ENCODE assay signal across 20 cellular contexts in genomic region chr21:33994373-33994772, GRCh38.
DNase-seq lines count a peak whose midpoint lies in the region; ATAC-seq, FAIRE-seq and TF ChIP-seq lines count a peak whose summit lies in the region.
"Had no signal": no experiment of that assay in that cellular context is flagged by ENCODE, and none has a peak within 500 bp of the region (broad histone marks: within the 10 kb centered on the region; RNA-seq: fewer than 3 reads in every experiment).

No MANE protein-coding gene starts in this region.

- H4K20me1 ChIP-seq in GM23338 (replicated peaks; ENCODE audit: insufficient read depth) (no peaks in the 10 kb centered on the region), K562 (replicated peaks; ENCODE audit: control insufficient read depth, insufficient read depth, low read length) (no peaks in the 10 kb centered on the region)

- H3K4me3 Mint-ChIP-seq in GM23338 (no peak overlapping the region), natural killer cell (no peak overlapping the region)
- H3K4me3 Mint-ChIP-seq: CD8-positive, alpha-beta T cell had no signal

- no peak for TF ChIP-seq POLR2A in K562 (conservative IDR thresholded peaks at IDR 0.05)
- TF ChIP-seq POLR2A in thyroid gland (IDR thresholded peaks at IDR 0.05), result no peak

- FAIRE-seq in K562 (lab: Jason Lieb, UNC), result no peak
- FAIRE-seq: HTR-8/SVneo had no signal

- TF ChIP-seq RAD21 in K562 (CRISPR knock-in tag; conservative IDR thresholded peaks at IDR 0.05 in 1 of 2, IDR thresholded peaks at IDR 0.05 in 1 of 2), result no peak

- DNase-seq in GM23338 (ENCODE audit: low spot score), result no peak
- no peak for DNase-seq in K562 (ENCODE audit: extremely low read depth in 1 of 4, low spot score in 3 of 4)
- DNase-seq in natural killer cell, result no peak
- no peak for DNase-seq in thyroid gland
- DNase-seq in activated effector memory CD4-positive, alpha-beta T cell treated with Interleukin-2 at 50 U/mL for 16 hours, result no peak
- no peak for DNase-seq in NOMO-1 treated with DMSO at 0.1 percent for 48 hours (lab: John Stamatoyannopoulos, UW; ENCODE audit: unreplicated experiment)
- DNase-seq in activated CD4-positive, alpha-beta T cell treated with anti-CD3 and anti-CD28 coated beads, Interleukin-2, amount 50 U/mL, for 1 hour, result no peak
- DNase-seq in medulla oblongata (ENCODE audit: extremely low spot score), result no peak
- DNase-seq: CD8-positive, alpha-beta T cell; DND-41; GOT3; HCEC 1CT; Karpas-422; NCI-H1417; NCI-H187; NCI-H446 treated with DMSO at 0.1 percent for 48 hours; NCI-H526 treated with DMSO at 0.1 percent for 48 hours had no signal

- H2AFZ ChIP-seq in GM23338 (no peak overlapping the region), K562 (ENCODE audit: low read depth, low read length) (peak overlapping the region; percentile 78)

- H3K27ac Mint-ChIP-seq in GM23338, result no peak overlapping the region
- H3K27ac Mint-ChIP-seq in natural killer cell, result peak overlapping the region; percentile 82 to 86
- H3K27ac Mint-ChIP-seq: CD8-positive, alpha-beta T cell had no signal

- H3K27me3 ChIP-seq in GM23338 (ENCODE audit: insufficient read depth), result no peaks in the 10 kb centered on the region
- H3K27me3 ChIP-seq in K562 (ENCODE audit: control insufficient read depth in 2 of 2, insufficient read depth in 2 of 2, low read length in 2 of 2), result no peaks in the 10 kb centered on the region
- H3K27me3 ChIP-seq in thyroid gland, result no peaks in the 10 kb centered on the region

- H3K27ac ChIP-seq in GM23338 (ENCODE audit: low read depth) (no peak overlapping the region), K562 (ENCODE audit: extremely low read depth, low read depth, low read length) (no peak overlapping the region), thyroid gland (peak overlapping the region in 2 of 3 donors; percentile 44 to 47)

- H3K27me3 Mint-ChIP-seq in GM23338 (ENCODE audit: insufficient read depth, low read depth, poor library complexity) (peaks cover 4% of the 10 kb centered on the region), natural killer cell (ENCODE audit: low read depth in 2 of 2) (no peaks in the 10 kb centered on the region)
- H3K27me3 Mint-ChIP-seq: IgD-negative memory B cell had no signal

- no peak for TF ChIP-seq EP300 in K562 (IDR thresholded peaks at IDR 0.05; ENCODE audit: low read length)

- POLR2A ChIA-PET in K562 (lab: Yijun Ruan, JAX), result interaction anchor here (0.6 kb wide), 1 partner anchor 20 kb away, joined by 3 read pairs; no protein-coding TSS in a partner anchor

- H3K9me3 Mint-ChIP-seq in GM23338, result peaks cover 10% of the 10 kb centered on the region; the same call in 1 of the 3 replicates
- H3K9me3 Mint-ChIP-seq in natural killer cell, result peaks cover 0 to 2% of the 10 kb centered on the region in 2 donors

- H3K36me3 Mint-ChIP-seq in GM23338 (ENCODE audit: low read depth) (no peaks in the 10 kb centered on the region), natural killer cell (peaks cover 8% of the 10 kb centered on the region)
- H3K36me3 Mint-ChIP-seq: CD8-positive, alpha-beta T cell had no signal

- intact Hi-C loops in K562 (cut with micrococcal nuclease), result no loop called here
- intact Hi-C loops in natural killer cell (cut with micrococcal nuclease), result no loop called here
- intact Hi-C loops in thyroid gland (cut with DNase I), result no loop called here

- no peaks in the 10 kb centered on the region for H3F3A ChIP-seq in GM23338 (replicated peaks; ENCODE audit: low read depth)

- in situ Hi-C loops in K562 (cut with MboI), result no loop called here

- ATAC-seq in GM23338 (peak; percentile 38; the same call in 1 of the 3 replicates), K562 (peak; percentile 29; the same call in 2 of the 3 replicates), natural killer cell (no peak)
- ATAC-seq: CD8-positive, alpha-beta T cell; SK-N-SH treated with all-trans-retinoic acid at 6 μM for 48 hours had no signal

- H3K9me2 ChIP-seq in GM23338 (ENCODE audit: insufficient read depth), result 0 out of 2 replicates have a peak, but pooled peaks cover 3% of the 10 kb centered on the region

- H3K9me3 ChIP-seq in K562 (replicated peaks; ENCODE audit: control insufficient read depth, insufficient read depth, low read depth, low read length), result no peaks in the 10 kb centered on the region
- H3K9me3 ChIP-seq in thyroid gland, result no peaks in the 10 kb centered on the region

- H3K9ac ChIP-seq in K562 (ENCODE audit: insufficient read depth in 1 of 2, low read depth in 2 of 2, low read length in 2 of 2), result no peak overlapping the region

- CTCF ChIA-PET in K562 (lab: Yijun Ruan, JAX; ENCODE audit: low intra/inter-chr PET ratio), result no interaction called here

- TF ChIP-seq CTCF in GM23338 (conservative IDR thresholded peaks at IDR 0.05; ENCODE audit: low read depth in 2 of 2) (no peak), K562 (IDR thresholded peaks at IDR 0.05 in 2 of 3, conservative IDR thresholded peaks at IDR 0.05 in 1 of 3; ENCODE audit: insufficient read depth in 2 of 3, low read depth in 1 of 3, low read length in 3 of 3) (no peak), natural killer cell (IDR thresholded peaks at IDR 0.05) (no peak), thyroid gland (IDR thresholded peaks at IDR 0.05) (no peak)

- peaks cover 8% of the 10 kb centered on the region; the same call in 1 of the 2 replicates for H3K4me1 ChIP-seq in GM23338 (ENCODE audit: insufficient read depth)
- H3K4me1 ChIP-seq in K562 (replicated peaks in 1 of 2; ENCODE audit: control insufficient read depth in 2 of 2, insufficient read depth in 2 of 2, low read length in 2 of 2), result peaks cover 9 to 13% of the 10 kb centered on the region in 2 experiments; a peak in 4 of 5 replicates
- peaks cover 11% of the 10 kb centered on the region in 2 donors for H3K4me1 ChIP-seq in thyroid gland

- no peaks in the 10 kb centered on the region for H3K36me3 ChIP-seq in GM23338 (ENCODE audit: insufficient read depth)
- H3K36me3 ChIP-seq in K562 (ENCODE audit: control insufficient read depth, insufficient read depth, low read length), result no peaks in the 10 kb centered on the region
- H3K36me3 ChIP-seq in thyroid gland, result no peaks in the 10 kb centered on the region

- H3K4me2 ChIP-seq in GM23338 (no peak overlapping the region), K562 (ENCODE audit: insufficient read depth, low read length) (no peak overlapping the region)

- no TSS peak for BruUV-seq in K562 (replicated peaks; lab: Mats Ljungman, UMichigan)

- H3K9me1 ChIP-seq in K562 (ENCODE audit: control insufficient read depth, insufficient read depth, low read length), result no peaks in the 10 kb centered on the region

- H3K4me1 Mint-ChIP-seq in GM23338, result peaks cover 17% of the 10 kb centered on the region
- H3K4me1 Mint-ChIP-seq in natural killer cell, result peaks cover 41 to 48% of the 10 kb centered on the region in 2 donors

- no peaks in the 10 kb centered on the region for H3K79me2 ChIP-seq in GM23338 (replicated peaks; ENCODE audit: insufficient read depth)
- H3K79me2 ChIP-seq in K562 (ENCODE audit: control insufficient read depth, insufficient read depth, low read length), result no peaks in the 10 kb centered on the region

- WGBS in K562 (ENCODE audit: insufficient coverage, low coverage, missing lambda C conversion rate), result 36% methylated on average over 5 of the region's 5 CpGs
- WGBS in thyroid gland, 2 donors, result 88 to 89% methylated on average over 5 of the region's 5 CpGs

- H3K4me3 ChIP-seq in GM23338, result no peak overlapping the region
- no peak overlapping the region for H3K4me3 ChIP-seq in K562
- no peak overlapping the region for H3K4me3 ChIP-seq in thyroid gland (replicated peaks in 1 of 3)

TF ChIP-seq in K562, 482 proteins besides CTCF, POLR2A, EP300 and RAD21:
- TF ChIP-seq ZHX1 (conservative IDR thresholded peaks at IDR 0.05; ENCODE audit: low read length) (no peak), NFYB (IDR thresholded peaks at IDR 0.05; ENCODE audit: extremely low read depth, insufficient read length) (peak; percentile 21), HCFC1 (IDR thresholded peaks at IDR 0.05; ENCODE audit: low read depth, low read length) (peak; percentile 23; the same call in 1 of the 2 replicates)

Comparison
In these comparisons a context has a peak if more than half of its experiments do, and no peak if none do; other contexts are left out.
1. ATAC-seq: peak in GM23338 (single experiment) and K562 (single experiment); none in natural killer cell (0 of 3).
2. H3K27ac ChIP-seq: peak in thyroid gland (2 of 3); none in GM23338 (single experiment) and K562 (single experiment).